ENCODE assay signal across 29 cellular contexts in genomic region chr3:20069178-20069532, GRCh38. TPM values are rescaled to one million over a fixed set of nuclear protein-coding genes. Genes with fewer than 3 reads are reported as not detected.
DNase-seq lines count a peak whose midpoint lies in the region; ATAC-seq lines count a peak whose summit lies in the region.
"Had no signal": no experiment of that assay in that cellular context is flagged by ENCODE, and none has a peak within 500 bp of the region (broad histone marks: within the 10 kb centered on the region; RNA-seq: fewer than 3 reads in every experiment).

No MANE protein-coding gene starts in this region.

- no peak for DNase-seq in activated T-cell treated with anti-CD3 and anti-CD28 coated beads, Interleukin-2, amount 50 U/mL, for 72 hours
- DNase-seq in activated T-cell treated with anti-CD3 and anti-CD28 coated beads, Interleukin-2, amount 50 U/mL, for 1 hour = no peak
- no peak for DNase-seq in T-cell
- DNase-seq in effector memory CD8-positive, alpha-beta T cell = no peak
- DNase-seq in SHP77 (lab: John Stamatoyannopoulos, UW) = no peak
- no peak for DNase-seq in NCI-H2081 treated with DMSO at 0.1 percent for 48 hours (lab: John Stamatoyannopoulos, UW)
- DNase-seq: Calu3; central memory CD4-positive, alpha-beta T cell; DND-41; H9; Kasumi-1; kidney glomerular epithelial cell; NCI-H1092 treated with DMSO at 0.1 percent for 48 hours; NCI-H2029; NCI-H226; NCI-H774; occipital lobe; retina; SK-N-SH; small intestine; stimulated activated CD4-positive, alpha-beta T cell treated with anti-CD3 and anti-CD28 coated beads, Interleukin-1b, Interleukin-23, amount 100 ng/mL, for 48 hours had no signal

- CTCF ChIA-PET in T-cell (lab: Charles Lee) = interaction anchor here in 1 of 2 donors (0.5 to 1.1 kb wide), 2 partner anchors 11 to 28 kb away, joined by 3 to 4 read pairs; no protein-coding TSS in a partner anchor

- peak in 1 of 2 donors; percentile 7 for ATAC-seq in activated T-cell treated with anti-CD3 and anti-CD28 coated beads, Interleukin-2, amount 50 U/mL, for 72 hours (replicated peaks in 1 of 2)
- ATAC-seq in T-cell (replicated peaks in 1 of 4) = no peak
- no peak for ATAC-seq in effector memory CD8-positive, alpha-beta T cell (replicated peaks)
- peak; percentile 20 for ATAC-seq in stimulated activated memory B cell treated with anti-CD40 and anti-IgM and Interleukin-4, amounts not matched to agents 10 μg/mL and 1 μg/mL and 100 μg/mL, for 72 hours
- no peak for ATAC-seq in GM19351 (IDR thresholded peaks at IDR 0.05; ENCODE audit: unreplicated experiment)

- peak overlapping the region in 1 of 2 donors; percentile 36 for H3K4me3 Mint-ChIP-seq in activated T-cell treated with anti-CD3 and anti-CD28 coated beads, Interleukin-2, amount 50 U/mL, for 72 hours
- H3K4me3 Mint-ChIP-seq in T-cell = no peak overlapping the region
- H3K4me3 Mint-ChIP-seq in effector memory CD8-positive, alpha-beta T cell = no peak overlapping the region
- no peak overlapping the region for H3K4me3 Mint-ChIP-seq in stimulated activated memory B cell treated with anti-CD40 and anti-IgM and Interleukin-4, amounts not matched to agents 10 μg/mL and 1 μg/mL and 100 μg/mL, for 72 hours
- H3K4me3 Mint-ChIP-seq: H9 had no signal

- H3K4me1 Mint-ChIP-seq in activated T-cell treated with anti-CD3 and anti-CD28 coated beads, Interleukin-2, amount 50 U/mL, for 72 hours (ENCODE audit: low read depth) = peaks cover 31% of the 10 kb centered on the region
- H3K4me1 Mint-ChIP-seq in T-cell = peaks cover 41 to 61% (median 48%) of the 10 kb centered on the region in 3 donors
- H3K4me1 Mint-ChIP-seq in effector memory CD8-positive, alpha-beta T cell (ENCODE audit: low read depth in 2 of 2) = peaks cover 47 to 59% of the 10 kb centered on the region in 2 donors
- peaks cover 44% of the 10 kb centered on the region for H3K4me1 Mint-ChIP-seq in stimulated activated memory B cell treated with anti-CD40 and anti-IgM and Interleukin-4, amounts not matched to agents 10 μg/mL and 1 μg/mL and 100 μg/mL, for 72 hours

- POLR2A ChIA-PET in T-cell (lab: Charles Lee) = interaction anchor here in 1 of 2 donors (0.6 kb wide), 1 partner anchor 253 kb away, joined by 3 read pairs; no protein-coding TSS in a partner anchor

- peaks cover 0 to 6% of the 10 kb centered on the region in 2 donors for H3K36me3 Mint-ChIP-seq in activated T-cell treated with anti-CD3 and anti-CD28 coated beads, Interleukin-2, amount 50 U/mL, for 72 hours (ENCODE audit: insufficient read depth in 2 of 2)
- H3K36me3 Mint-ChIP-seq in T-cell = peaks cover 41% of the 10 kb centered on the region
- peaks cover 20% of the 10 kb centered on the region for H3K36me3 Mint-ChIP-seq in effector memory CD8-positive, alpha-beta T cell (ENCODE audit: insufficient read depth)
- H3K36me3 Mint-ChIP-seq in stimulated activated memory B cell treated with anti-CD40 and anti-IgM and Interleukin-4, amounts not matched to agents 10 μg/mL and 1 μg/mL and 100 μg/mL, for 72 hours = peaks cover 34% of the 10 kb centered on the region

- H3K9me3 Mint-ChIP-seq in activated T-cell treated with anti-CD3 and anti-CD28 coated beads, Interleukin-2, amount 50 U/mL, for 72 hours = peaks cover 0 to 2% of the 10 kb centered on the region in 2 donors
- no peaks in the 10 kb centered on the region for H3K9me3 Mint-ChIP-seq in T-cell
- H3K9me3 Mint-ChIP-seq in effector memory CD8-positive, alpha-beta T cell = no peaks in the 10 kb centered on the region
- H3K9me3 Mint-ChIP-seq in stimulated activated memory B cell treated with anti-CD40 and anti-IgM and Interleukin-4, amounts not matched to agents 10 μg/mL and 1 μg/mL and 100 μg/mL, for 72 hours = no peaks in the 10 kb centered on the region
- H3K9me3 Mint-ChIP-seq: activated T-helper 2 cell treated with anti-CD3 and anti-CD28 coated beads, Interferon-gamma antibody, Interleukin-2, Interleukin-4, amounts not matched to agents 10 μg/mL and 5 μg/mL and 100 μg/mL, durations not matched to agents 14 hours and 24 hours and 36 hours; H9 had no signal

- peak overlapping the region; percentile 29 for H3K27ac Mint-ChIP-seq in activated T-cell treated with anti-CD3 and anti-CD28 coated beads, Interleukin-2, amount 50 U/mL, for 72 hours
- peak overlapping the region; percentile 45 to 70 for H3K27ac Mint-ChIP-seq in T-cell
- H3K27ac Mint-ChIP-seq in effector memory CD8-positive, alpha-beta T cell = peak overlapping the region; percentile 16 to 22
- peak overlapping the region; percentile 11 for H3K27ac Mint-ChIP-seq in stimulated activated memory B cell treated with anti-CD40 and anti-IgM and Interleukin-4, amounts not matched to agents 10 μg/mL and 1 μg/mL and 100 μg/mL, for 72 hours
- H3K27ac Mint-ChIP-seq: activated T-helper 2 cell treated with anti-CD3 and anti-CD28 coated beads, Interferon-gamma antibody, Interleukin-2, Interleukin-4, amounts not matched to agents 10 μg/mL and 5 μg/mL and 100 μg/mL, durations not matched to agents 14 hours and 24 hours and 36 hours had no signal

- H3K27me3 Mint-ChIP-seq in activated T-cell treated with anti-CD3 and anti-CD28 coated beads, Interleukin-2, amount 50 U/mL, for 72 hours (ENCODE audit: low read depth) = no peaks in the 10 kb centered on the region
- no peaks in the 10 kb centered on the region for H3K27me3 Mint-ChIP-seq in T-cell
- H3K27me3 Mint-ChIP-seq in effector memory CD8-positive, alpha-beta T cell = no peaks in the 10 kb centered on the region
- H3K27me3 Mint-ChIP-seq in stimulated activated memory B cell treated with anti-CD40 and anti-IgM and Interleukin-4, amounts not matched to agents 10 μg/mL and 1 μg/mL and 100 μg/mL, for 72 hours = no peaks in the 10 kb centered on the region

RNA-seq across cellular contexts. Expression of gene KAT2B, which starts 28.9 kb away (rescaled TPM):
- total RNA-seq in activated T-cell treated with anti-CD3 and anti-CD28 coated beads, Interleukin-2, amount 50 U/mL, for 72 hours = 10 to 100 TPM; 26.7 to 37.3 TPM
- 10 to 100 TPM; 49.5 to 98.8 (median 80.8) TPM for total RNA-seq in T-cell

RNA-seq across cellular contexts. Expression of gene PP2D1, which starts 57.1 kb away (rescaled TPM):
- total RNA-seq in activated T-cell treated with anti-CD3 and anti-CD28 coated beads, Interleukin-2, amount 50 U/mL, for 72 hours = not detected
- total RNA-seq in T-cell = not detected
- total RNA-seq: activated T-helper 2 cell treated with anti-CD3 and anti-CD28 coated beads, Interferon-gamma antibody, Interleukin-2, Interleukin-4, amounts not matched to agents 10 μg/mL and 5 μg/mL and 100 μg/mL, durations not matched to agents 14 hours and 24 hours and 36 hours; Calu3; dermis microvascular lymphatic vessel endothelial cell; endothelial cell of umbilical vein; glomerular endothelial cell; H9; lung microvascular endothelial cell; occipital lobe; temporal lobe had no signal
